1 cellular context compared by ENCODE assay signal in genomic region chr20:45860573-45861011, GRCh38.
TF ChIP-seq lines count a peak whose summit lies in the region.

No MANE protein-coding gene starts in this region.

TF ChIP-seq in K562, 482 proteins besides CTCF, POLR2A, EP300 and RAD21:
- TF ChIP-seq ESRRA (IDR thresholded peaks at IDR 0.05; ENCODE audit: borderline replicate concordance, low read depth): 0 out of 2 replicates have a peak, but pooled peaks have one; percentile 45
- 0 out of 2 replicates have a peak, but pooled peaks have one; percentile 3 for TF ChIP-seq CBFA2T3 (IDR thresholded peaks at IDR 0.05)
- TF ChIP-seq ZBTB12 (CRISPR knock-in tag; IDR thresholded peaks at IDR 0.05): no peak
- no peak for TF ChIP-seq ZKSCAN8 (CRISPR knock-in tag; IDR thresholded peaks at IDR 0.05)
- TF ChIP-seq PBX2 (CRISPR knock-in tag; IDR thresholded peaks at IDR 0.05; ENCODE audit: low read depth): no peak
- TF ChIP-seq PBX2 (tag; conservative IDR thresholded peaks at IDR 0.05; ENCODE audit: low read depth): peak; percentile 65
- no peak for TF ChIP-seq RNF2 (IDR thresholded peaks at IDR 0.05)
- TF ChIP-seq MEIS2 (IDR thresholded peaks at IDR 0.05; ENCODE audit: partially characterized antibody): peak; percentile 86
- no peak for TF ChIP-seq PTBP1 (IDR thresholded peaks at IDR 0.05; ENCODE audit: low read depth, low read length)
- TF ChIP-seq JUND (IDR thresholded peaks at IDR 0.05; ENCODE audit: borderline replicate concordance, low read depth, low read length): peak; percentile 70; the same call in 1 of the 2 replicates
- peak; percentile 19; the same call in 1 of the 3 replicates for TF ChIP-seq JUND (tag; IDR thresholded peaks at IDR 0.05; ENCODE audit: borderline replicate concordance, low read depth, low read length)
- no peak for TF ChIP-seq SNRNP70 (optimal IDR thresholded peaks at IDR 0.05; ENCODE audit: low read depth, low read length)
- TF ChIP-seq CTBP1 (IDR thresholded peaks at IDR 0.05; ENCODE audit: borderline replicate concordance): peak; percentile 42; the same call in 1 of the 2 replicates
- TF ChIP-seq ZNF140 (CRISPR knock-in tag; IDR thresholded peaks at IDR 0.05): no peak
- peak; percentile 75 for TF ChIP-seq PKNOX1 (IDR thresholded peaks at IDR 0.05)
- TF ChIP-seq FOXK2 (conservative IDR thresholded peaks at IDR 0.05 in 1 of 2, IDR thresholded peaks at IDR 0.05 in 1 of 2; ENCODE audit: low read depth in 2 of 2): peak in 1 of 2 experiments; percentile 46; a peak in 1 of 4 replicates
- TF ChIP-seq KDM1A (IDR thresholded peaks at IDR 0.05): 0 out of 4 replicates have a peak, but pooled peaks have one; percentile 23 to 24
- TF ChIP-seq ATF3 (IDR thresholded peaks at IDR 0.05): peak; percentile 87
- no peak for TF ChIP-seq ATF3 (CRISPR knock-in tag; conservative IDR thresholded peaks at IDR 0.05)
- peak; percentile 5; the same call in 1 of the 2 replicates for TF ChIP-seq CREM (IDR thresholded peaks at IDR 0.05; ENCODE audit: low read depth)
- TF ChIP-seq FOSL1 (tag; conservative IDR thresholded peaks at IDR 0.05): peak; percentile 73
- peak; percentile 34; the same call in 1 of the 2 replicates for TF ChIP-seq CREB1 (IDR thresholded peaks at IDR 0.05)
- TF ChIP-seq CREB1 (CRISPR knock-in tag; IDR thresholded peaks at IDR 0.05): no peak
- TF ChIP-seq ZNF41 (CRISPR knock-in tag; conservative IDR thresholded peaks at IDR 0.05): no peak
- TF ChIP-seq ARID1B (IDR thresholded peaks at IDR 0.05): peak; percentile 28; the same call in 1 of the 2 replicates
- TF ChIP-seq ZEB2 (IDR thresholded peaks at IDR 0.05): peak; percentile 69; the same call in 1 of the 2 replicates
